32 cellular contexts compared by ENCODE assay signal in genomic region chr13:90352763-90353162, GRCh38.
"Had no signal": no experiment of that assay in that cellular context is flagged by ENCODE, and none has a peak within 500 bp of the region (broad histone marks: within the 10 kb centered on the region; RNA-seq: fewer than 3 reads in every experiment).

No MANE protein-coding gene starts in this region.

- H3K9me3 Mint-ChIP-seq: nephron had no signal

- DNase-seq: activated B cell treated with CpG ODN at 0.5 μM for 24 hours; activated CD4-positive, alpha-beta T cell treated with anti-CD3 and anti-CD28 coated beads, Interleukin-2, amount 50 U/mL, for 1 hour; activated CD8-positive, alpha-beta T cell treated with anti-CD3 and anti-CD28 coated beads for 36 hours; activated gamma-delta T cell treated with Interleukin-2 at 50 U/mL for 16 hours; activated naive CD4-positive, alpha-beta T cell treated with anti-CD3 and anti-CD28 coated beads, Interleukin-2, amount 50 U/mL, for 16 hours; activated T-cell treated with anti-CD3 and anti-CD28 coated beads, Interleukin-2, amount 50 U/mL, for 4 hours; amniotic stem cell; brain microvascular endothelial cell; caudate nucleus; foreskin keratinocyte; heart left ventricle; hypothalamus; left lung; lower lobe of right lung; mucosa of descending colon; ovary; psoas muscle; stimulated activated CD4-positive, alpha-beta T cell treated with anti-CD3 and anti-CD28 coated beads, Interleukin-1b, Interleukin-23, amount 100 ng/mL, for 48 hours; stimulated activated CD4-positive, alpha-beta T cell treated with anti-CD3 and anti-CD28 coated beads, Interleukin-4, amount 100 ng/mL, for 4 hours; stimulated activated CD8-positive, alpha-beta memory T cell treated with anti-CD3 and anti-CD28 coated beads, Interleukin-4, amount 100 ng/mL, for 48 hours; stimulated activated naive CD8-positive, alpha-beta T cell treated with anti-CD3 and anti-CD28 coated beads, Interleukin-15, amount 100 ng/mL, for 72 hours; substantia nigra; T-helper 2 cell; upper lobe of right lung had no signal

- H3K27me3 ChIP-seq: brain microvascular endothelial cell, esophagus muscularis mucosa, foreskin keratinocyte, heart left ventricle, left lung, ovary, right atrium auricular region, upper lobe of right lung had no signal

- H3K27me3 Mint-ChIP-seq: activated B cell treated with CpG ODN at 0.5 μM for 24 hours; activated CD8-positive, alpha-beta T cell treated with anti-CD3 and anti-CD28 coated beads for 36 hours; activated T-helper 17 cell treated with anti-CD3 and anti-CD28 coated beads, Interleukin-2, amount 50 U/mL, for 72 hours; stimulated activated memory B cell treated with anti-CD40 and anti-IgM and Interleukin-4, amounts not matched to agents 10 μg/mL and 1 μg/mL and 100 μg/mL, for 72 hours; stimulated activated naive CD8-positive, alpha-beta T cell treated with anti-CD3 and anti-CD28 coated beads, Interleukin-15, amount 100 ng/mL, for 72 hours had no signal

- H3K4me3 Mint-ChIP-seq: activated B cell treated with CpG ODN at 0.5 μM for 24 hours; activated CD8-positive, alpha-beta T cell treated with anti-CD3 and anti-CD28 coated beads for 36 hours; activated T-cell treated with anti-CD3 and anti-CD28 coated beads, Interleukin-2, amount 50 U/mL, for 4 hours; activated T-helper 17 cell treated with anti-CD3 and anti-CD28 coated beads, Interleukin-2, amount 50 U/mL, for 72 hours; nephron; stimulated activated memory B cell treated with anti-CD40 and anti-IgM and Interleukin-4, amounts not matched to agents 10 μg/mL and 1 μg/mL and 100 μg/mL, for 72 hours; stimulated activated naive CD8-positive, alpha-beta T cell treated with anti-CD3 and anti-CD28 coated beads, Interleukin-15, amount 100 ng/mL, for 72 hours had no signal

- FAIRE-seq: astrocyte, islet of Langerhans had no signal

- H3K36me3 Mint-ChIP-seq: stimulated activated memory B cell treated with anti-CD40 and anti-IgM and Interleukin-4, amounts not matched to agents 10 μg/mL and 1 μg/mL and 100 μg/mL, for 72 hours had no signal

- H3K27ac Mint-ChIP-seq: activated B cell treated with CpG ODN at 0.5 μM for 24 hours; activated CD8-positive, alpha-beta T cell treated with anti-CD3 and anti-CD28 coated beads for 36 hours; activated T-helper 17 cell treated with anti-CD3 and anti-CD28 coated beads, Interleukin-2, amount 50 U/mL, for 72 hours; nephron; stimulated activated memory B cell treated with anti-CD40 and anti-IgM and Interleukin-4, amounts not matched to agents 10 μg/mL and 1 μg/mL and 100 μg/mL, for 72 hours; stimulated activated naive CD8-positive, alpha-beta T cell treated with anti-CD3 and anti-CD28 coated beads, Interleukin-15, amount 100 ng/mL, for 72 hours had no signal

- H3K27ac ChIP-seq: brain microvascular endothelial cell, esophagus muscularis mucosa, foreskin keratinocyte, heart left ventricle, left lung, lower lobe of right lung, ovary, psoas muscle, right atrium auricular region, upper lobe of right lung had no signal

- ATAC-seq: activated CD8-positive, alpha-beta T cell treated with anti-CD3 and anti-CD28 coated beads for 36 hours; activated T-cell treated with anti-CD3 and anti-CD28 coated beads, Interleukin-2, amount 50 U/mL, for 4 hours; activated T-helper 17 cell treated with anti-CD3 and anti-CD28 coated beads, Interleukin-2, amount 50 U/mL, for 72 hours; foreskin keratinocyte; heart left ventricle; left lung; lower lobe of right lung; mucosa of descending colon; psoas muscle; stimulated activated memory B cell treated with anti-CD40 and anti-IgM and Interleukin-4, amounts not matched to agents 10 μg/mL and 1 μg/mL and 100 μg/mL, for 72 hours; stimulated activated naive CD8-positive, alpha-beta T cell treated with anti-CD3 and anti-CD28 coated beads, Interleukin-15, amount 100 ng/mL, for 72 hours; upper lobe of right lung had no signal

- H3K4me1 ChIP-seq: esophagus muscularis mucosa, foreskin keratinocyte, heart left ventricle, left lung, lower lobe of right lung, psoas muscle, right atrium auricular region, upper lobe of right lung had no signal

- H3K4me1 Mint-ChIP-seq: activated B cell treated with CpG ODN at 0.5 μM for 24 hours; activated T-helper 17 cell treated with anti-CD3 and anti-CD28 coated beads, Interleukin-2, amount 50 U/mL, for 72 hours; nephron; stimulated activated memory B cell treated with anti-CD40 and anti-IgM and Interleukin-4, amounts not matched to agents 10 μg/mL and 1 μg/mL and 100 μg/mL, for 72 hours; stimulated activated naive CD8-positive, alpha-beta T cell treated with anti-CD3 and anti-CD28 coated beads, Interleukin-15, amount 100 ng/mL, for 72 hours had no signal

- H3K36me3 ChIP-seq: brain microvascular endothelial cell, esophagus muscularis mucosa, heart left ventricle, left lung, lower lobe of right lung, ovary, right atrium auricular region, upper lobe of right lung had no signal

- H3K4me3 ChIP-seq: esophagus muscularis mucosa, heart left ventricle, left lung, lower lobe of right lung, mucosa of descending colon, ovary, psoas muscle, right atrium auricular region, smooth muscle cell, upper lobe of right lung had no signal

- H3K9me3 ChIP-seq: esophagus muscularis mucosa, lower lobe of right lung, mucosa of descending colon, ovary, psoas muscle, right atrium auricular region had no signal

- H3K4me2 ChIP-seq: smooth muscle cell had no signal
